8 cellular contexts compared by ENCODE assay signal in genomic region chr9:116000748-116001329, GRCh38.
DNase-seq lines count a peak whose midpoint lies in the region; ATAC-seq and TF ChIP-seq lines count a peak whose summit lies in the region.

No MANE protein-coding gene starts in this region.

- no peaks in the 10 kb centered on the region for H3K36me3 Mint-ChIP-seq in activated naive CD4-positive, alpha-beta T cell treated with anti-CD3 and anti-CD28 coated beads for 36 hours (ENCODE audit: low read depth)
- H3K36me3 Mint-ChIP-seq in activated naive CD8-positive, alpha-beta T cell treated with anti-CD3 and anti-CD28 coated beads, Interleukin-2, amount 50 U/mL, for 24 hours (ENCODE audit: low read depth) = no peaks in the 10 kb centered on the region
- H3K36me3 Mint-ChIP-seq in nephron (ENCODE audit: low read depth) = no peaks in the 10 kb centered on the region

- H3K27ac Mint-ChIP-seq in activated naive CD4-positive, alpha-beta T cell treated with anti-CD3 and anti-CD28 coated beads for 36 hours = no peak overlapping the region
- no peak overlapping the region for H3K27ac Mint-ChIP-seq in activated naive CD8-positive, alpha-beta T cell treated with anti-CD3 and anti-CD28 coated beads, Interleukin-2, amount 50 U/mL, for 24 hours
- no peak overlapping the region for H3K27ac Mint-ChIP-seq in nephron

- CTCF ChIA-PET in activated naive CD4-positive, alpha-beta T cell treated with anti-CD3 and anti-CD28 coated beads for 36 hours (lab: Charles Lee) = no interaction called here

- DNase-seq in activated naive CD4-positive, alpha-beta T cell treated with anti-CD3 and anti-CD28 coated beads for 36 hours = peak; percentile 9
- DNase-seq in activated naive CD4-positive, alpha-beta T cell treated with anti-CD3 and anti-CD28 coated beads, Interleukin-2, amount 50 U/mL, for 16 hours = no peak
- DNase-seq in activated naive CD8-positive, alpha-beta T cell treated with anti-CD3 and anti-CD28 coated beads, Interleukin-2, amount 50 U/mL, for 24 hours = peak; percentile 3
- no peak for DNase-seq in stimulated activated CD4-positive, alpha-beta T cell treated with anti-CD3 and anti-CD28 coated beads, Interleukin-12 subunit alpha, Interleukin-12 subunit beta, amount 100 ng/mL, for 4 hours
- DNase-seq in dedifferentiated amniotic fluid mesenchymal stem cell (ENCODE audit: extremely low spot score) = no peak
- no peak for DNase-seq in SKM-1 treated with dmso at 0.1 percent for 144 hours (lab: John Stamatoyannopoulos, UW; ENCODE audit: unreplicated experiment)

- intact Hi-C loops in activated naive CD4-positive, alpha-beta T cell treated with anti-CD3 and anti-CD28 coated beads for 36 hours (cut with micrococcal nuclease) = no loop called here

- TF ChIP-seq CTCF in nephron (IDR thresholded peaks at IDR 0.05; ENCODE audit: unreplicated experiment in 3 of 3) = peak in 2 of 3 experiments; percentile 22 to 49

- H3K27me3 Mint-ChIP-seq in activated naive CD4-positive, alpha-beta T cell treated with anti-CD3 and anti-CD28 coated beads for 36 hours (ENCODE audit: low read depth) = peaks cover 10% of the 10 kb centered on the region
- H3K27me3 Mint-ChIP-seq in activated naive CD8-positive, alpha-beta T cell treated with anti-CD3 and anti-CD28 coated beads, Interleukin-2, amount 50 U/mL, for 24 hours = no peaks in the 10 kb centered on the region
- H3K27me3 Mint-ChIP-seq in nephron (ENCODE audit: low read depth) = no peaks in the 10 kb centered on the region

- peaks cover 2% of the 10 kb centered on the region for H3K9me3 Mint-ChIP-seq in activated naive CD4-positive, alpha-beta T cell treated with anti-CD3 and anti-CD28 coated beads for 36 hours
- H3K9me3 Mint-ChIP-seq in activated naive CD8-positive, alpha-beta T cell treated with anti-CD3 and anti-CD28 coated beads, Interleukin-2, amount 50 U/mL, for 24 hours = peaks cover 4% of the 10 kb centered on the region
- H3K9me3 Mint-ChIP-seq in nephron = no peaks in the 10 kb centered on the region

- no peak overlapping the region for H3K4me3 Mint-ChIP-seq in activated naive CD4-positive, alpha-beta T cell treated with anti-CD3 and anti-CD28 coated beads for 36 hours
- no peak overlapping the region for H3K4me3 Mint-ChIP-seq in activated naive CD8-positive, alpha-beta T cell treated with anti-CD3 and anti-CD28 coated beads, Interleukin-2, amount 50 U/mL, for 24 hours
- H3K4me3 Mint-ChIP-seq in nephron = no peak overlapping the region

- ATAC-seq in HG03175 (IDR thresholded peaks at IDR 0.05; ENCODE audit: unreplicated experiment) = peak; percentile 76
- no peak for ATAC-seq in activated naive CD8-positive, alpha-beta T cell treated with anti-CD3 and anti-CD28 coated beads, Interleukin-2, amount 50 U/mL, for 24 hours

- H3K4me1 Mint-ChIP-seq in activated naive CD4-positive, alpha-beta T cell treated with anti-CD3 and anti-CD28 coated beads for 36 hours (ENCODE audit: low read depth) = no peaks in the 10 kb centered on the region
- H3K4me1 Mint-ChIP-seq in activated naive CD8-positive, alpha-beta T cell treated with anti-CD3 and anti-CD28 coated beads, Interleukin-2, amount 50 U/mL, for 24 hours = no peaks in the 10 kb centered on the region
- no peaks in the 10 kb centered on the region for H3K4me1 Mint-ChIP-seq in nephron

Comparison
In these comparisons a context has a peak if more than half of its experiments do, and no peak if none do; other contexts are left out.
1. DNase-seq: peak in activated naive CD4-positive, alpha-beta T cell treated with anti-CD3 and anti-CD28 coated beads for 36 hours (single experiment) and activated naive CD8-positive, alpha-beta T cell treated with anti-CD3 and anti-CD28 coated beads, Interleukin-2, amount 50 U/mL, for 24 hours (single experiment); none in activated naive CD4-positive, alpha-beta T cell treated with anti-CD3 and anti-CD28 coated beads, Interleukin-2, amount 50 U/mL, for 16 hours (single experiment), stimulated activated CD4-positive, alpha-beta T cell treated with anti-CD3 and anti-CD28 coated beads, Interleukin-12 subunit alpha, Interleukin-12 subunit beta, amount 100 ng/mL, for 4 hours (single experiment), dedifferentiated amniotic fluid mesenchymal stem cell (single experiment) and SKM-1 treated with dmso at 0.1 percent for 144 hours (single experiment).